ENCODE assay signal across 8 cellular contexts in the genomic region with DNA sequence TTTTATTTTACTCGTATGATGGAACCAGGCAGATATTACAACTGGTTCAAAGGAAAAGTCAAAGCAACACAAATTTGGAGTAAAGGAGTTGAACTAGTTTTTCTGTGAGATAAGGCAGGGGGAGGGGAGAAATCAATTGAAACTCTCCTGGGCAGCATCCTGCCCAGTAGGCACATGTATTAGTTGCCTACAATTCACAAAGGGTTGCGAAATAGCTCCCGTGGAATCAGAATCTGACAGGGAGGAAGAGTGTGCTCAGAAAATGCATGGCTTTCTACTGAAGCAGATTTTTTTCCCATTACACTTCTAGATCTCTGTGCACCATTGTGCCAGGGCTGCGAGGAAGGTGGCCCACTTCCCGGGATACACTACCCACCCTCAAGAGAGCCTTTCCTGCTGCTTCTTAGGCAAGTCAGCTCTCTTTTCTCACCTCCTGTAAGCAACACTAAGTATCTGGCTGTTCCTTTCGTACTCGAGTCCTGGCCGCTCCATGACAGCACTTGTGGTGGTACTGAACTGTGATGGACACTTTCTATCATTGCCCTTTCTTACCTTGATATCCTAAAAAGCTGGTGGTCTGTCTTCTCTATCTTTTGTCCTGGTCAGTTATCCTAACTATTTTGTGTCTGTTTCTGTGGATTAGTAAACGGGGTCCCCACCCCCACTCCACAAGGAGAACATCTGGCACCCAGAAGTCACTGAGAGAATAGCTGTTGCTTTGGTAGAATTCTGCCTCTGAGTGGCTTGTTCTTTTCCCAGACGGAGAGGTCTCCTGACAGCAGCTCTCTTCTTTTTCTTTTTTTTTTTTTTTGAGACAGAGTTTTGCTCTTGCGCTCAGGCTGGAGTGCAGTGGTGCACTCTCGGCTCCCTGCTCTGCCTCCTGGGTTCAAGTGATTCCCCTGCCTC.
A peak's percentile ranks its signal among the peaks of the same experiment; 100 is the strongest.
DNase-seq lines count a peak whose midpoint lies in the region; FAIRE-seq and TF ChIP-seq lines count a peak whose summit lies in the region.

No MANE protein-coding gene starts in this region.

- peaks cover 18% of the 10 kb centered on the region for H3K4me1 ChIP-seq in cardiac muscle cell (ENCODE audit: low read depth)

- no peak overlapping the region for H3K4me3 ChIP-seq in cardiac muscle cell
- H3K4me3 ChIP-seq in epithelial cell of esophagus (ENCODE audit: low read length): no peak overlapping the region

- peak overlapping the region; percentile 70 for H3K27ac ChIP-seq in cardiac muscle cell

- peaks cover 4% of the 10 kb centered on the region for H3K36me3 ChIP-seq in cardiac muscle cell

- TF ChIP-seq CTCF in cardiac muscle cell (IDR thresholded peaks at IDR 0.05; ENCODE audit: low read depth, low read length) (no peak), epithelial cell of esophagus (IDR thresholded peaks at IDR 0.05; ENCODE audit: insufficient read depth, low read depth, low read length, missing control alignments) (no peak)

- DNase-seq in cardiac muscle cell (ENCODE audit: low read depth in 1 of 2, low spot score in 1 of 2) (peak in 1 of 2 donors; percentile 64), cardiac septum (ENCODE audit: low spot score) (no peak), LHCN-M2 (ENCODE audit: low read depth) (peak; percentile 5), epithelial cell of esophagus (ENCODE audit: low read depth) (peak; percentile 86), urothelium cell line (ENCODE audit: low spot score) (peak; percentile 37), NCI-H2107 treated with DMSO at 0.1 percent for 48 hours (lab: John Stamatoyannopoulos, UW; ENCODE audit: unreplicated experiment) (no peak), RKO (ENCODE audit: low spot score) (no peak), nucleus accumbens (lab: John Stamatoyannopoulos, UW) (no peak)

- intact Hi-C loops in cardiac septum (cut with DNase I): no loop called here

- H3K9me3 ChIP-seq in cardiac muscle cell (ENCODE audit: low read depth): no peaks in the 10 kb centered on the region

- no peaks in the 10 kb centered on the region for H3K27me3 ChIP-seq in cardiac muscle cell

- no peak for FAIRE-seq in urothelium cell line (lab: Jason Lieb, UNC)

Comparison
In these comparisons a context has a peak if more than half of its experiments do, and no peak if none do; other contexts are left out.
1. DNase-seq: peak in LHCN-M2 (single experiment), epithelial cell of esophagus (single experiment) and urothelium cell line (single experiment); none in cardiac septum (single experiment), NCI-H2107 treated with DMSO at 0.1 percent for 48 hours (single experiment), RKO (single experiment) and nucleus accumbens (0 of 56).